Comparison of ENCODE assay signal across 1 cellular context in genomic region chr21:36479415-36480402, GRCh38.
TF ChIP-seq lines count a peak whose summit lies in the region.

TSS of gene CLDN14 (minus strand) at chr21:36480122. CDS start at chr21:36461695, 18,427 bp downstream.

TF ChIP-seq in HepG2, 621 proteins besides CTCF, POLR2A, EP300 and RAD21 (continued from another document and continues in another):
- TF ChIP-seq USF2 (IDR thresholded peaks at IDR 0.05; ENCODE audit: low read depth, low read length) = no peak
- no peak for TF ChIP-seq USF2 (CRISPR knock-in tag; IDR thresholded peaks at IDR 0.05; ENCODE audit: borderline replicate concordance)
- TF ChIP-seq RBM22 (optimal IDR thresholded peaks at IDR 0.05; ENCODE audit: low read length) = no peak
- TF ChIP-seq CREB1 (IDR thresholded peaks at IDR 0.05) = no peak
- TF ChIP-seq CREB1 (CRISPR knock-in tag; IDR thresholded peaks at IDR 0.05) = peak; percentile 74
- peak; percentile 87 for TF ChIP-seq KDM6A (CRISPR knock-in tag; IDR thresholded peaks at IDR 0.05; ENCODE audit: low read depth)
- 0 out of 2 replicates have a peak, but pooled peaks have one; percentile 81 for TF ChIP-seq ZNF296 (CRISPR knock-in tag; conservative IDR thresholded peaks at IDR 0.05)
- TF ChIP-seq PHB2 (IDR thresholded peaks at IDR 0.05; ENCODE audit: partially characterized antibody) = no peak
- no peak for TF ChIP-seq ZSCAN30 (CRISPR knock-in tag; IDR thresholded peaks at IDR 0.05)
- TF ChIP-seq ZSCAN31 (CRISPR knock-in tag; IDR thresholded peaks at IDR 0.05; ENCODE audit: low read depth) = no peak; the same call in 1 of the 2 replicates
- TF ChIP-seq PRDM4 (CRISPR knock-in tag; IDR thresholded peaks at IDR 0.05; ENCODE audit: borderline replicate concordance) = no peak
- TF ChIP-seq SMAD3 (CRISPR knock-in tag; IDR thresholded peaks at IDR 0.05) = no peak; the same call in 1 of the 2 replicates
- no peak for TF ChIP-seq PCBP2 (optimal IDR thresholded peaks at IDR 0.05; ENCODE audit: low read depth, low read length, poor library complexity, severe bottlenecking)
- no peak for TF ChIP-seq ZZZ3 (CRISPR knock-in tag; IDR thresholded peaks at IDR 0.05; ENCODE audit: borderline replicate concordance)
- no peak for TF ChIP-seq KLF11 (CRISPR knock-in tag; IDR thresholded peaks at IDR 0.05)
- TF ChIP-seq ZNF770 (CRISPR knock-in tag; IDR thresholded peaks at IDR 0.05) = 0 out of 2 replicates have a peak, but pooled peaks have one; percentile 27
- peak; percentile 42; the same call in 1 of the 2 replicates for TF ChIP-seq ZNF331 (CRISPR knock-in tag; IDR thresholded peaks at IDR 0.05)
- TF ChIP-seq EEA1 (CRISPR knock-in tag; IDR thresholded peaks at IDR 0.05; ENCODE audit: borderline replicate concordance) = 0 out of 2 replicates have a peak, but pooled peaks have one; percentile 85
- TF ChIP-seq ZNF768 (CRISPR knock-in tag; IDR thresholded peaks at IDR 0.05) = peak; percentile 31; the same call in 1 of the 2 replicates
- TF ChIP-seq ZNF616 (CRISPR knock-in tag; IDR thresholded peaks at IDR 0.05; ENCODE audit: low read depth) = no peak
- TF ChIP-seq ZNF713 (CRISPR knock-in tag; IDR thresholded peaks at IDR 0.05) = no peak
- TF ChIP-seq PREB (CRISPR knock-in tag; IDR thresholded peaks at IDR 0.05) = no peak
- TF ChIP-seq MZF1 (CRISPR knock-in tag; IDR thresholded peaks at IDR 0.05; ENCODE audit: borderline replicate concordance) = no peak
- TF ChIP-seq KLF16 (CRISPR knock-in tag; IDR thresholded peaks at IDR 0.05) = 0 out of 4 replicates have a peak, but pooled peaks of 1 of the 2 experiments have one; percentile 36
- TF ChIP-seq ARID5B (CRISPR knock-in tag; IDR thresholded peaks at IDR 0.05) = peak; percentile 90
- TF ChIP-seq ZNF546 (CRISPR knock-in tag; conservative IDR thresholded peaks at IDR 0.05) = no peak; the same call in 1 of the 2 replicates
- TF ChIP-seq ZNF670 (CRISPR knock-in tag; IDR thresholded peaks at IDR 0.05; ENCODE audit: borderline replicate concordance) = peak; percentile 98; the same call in 1 of the 2 replicates
- TF ChIP-seq ZNF547 (CRISPR knock-in tag; IDR thresholded peaks at IDR 0.05) = peak; percentile 74; the same call in 1 of the 2 replicates
- 0 out of 2 replicates have a peak, but pooled peaks have one; percentile 20 for TF ChIP-seq SALL2 (CRISPR knock-in tag; IDR thresholded peaks at IDR 0.05)
- TF ChIP-seq STAG1 (CRISPR knock-in tag; IDR thresholded peaks at IDR 0.05) = peak; percentile 33
- 0 out of 2 replicates have a peak, but pooled peaks have one; percentile 67 for TF ChIP-seq KDM1A (CRISPR knock-in tag; IDR thresholded peaks at IDR 0.05)
- TF ChIP-seq HINFP (CRISPR knock-in tag; IDR thresholded peaks at IDR 0.05; ENCODE audit: low read depth) = peak; percentile 73; the same call in 1 of the 2 replicates
- peak; percentile 72 for TF ChIP-seq THAP11 (CRISPR knock-in tag; IDR thresholded peaks at IDR 0.05)
- TF ChIP-seq ZBTB39 (CRISPR knock-in tag; IDR thresholded peaks at IDR 0.05) = 0 out of 2 replicates have a peak, but pooled peaks have one; percentile 60
- TF ChIP-seq ZFY (CRISPR knock-in tag; IDR thresholded peaks at IDR 0.05) = no peak; the same call in none of the 2 replicates
- TF ChIP-seq SETDB1 (CRISPR knock-in tag; IDR thresholded peaks at IDR 0.05; ENCODE audit: borderline replicate concordance) = no peak
- TF ChIP-seq ZNF276 (CRISPR knock-in tag; IDR thresholded peaks at IDR 0.05; ENCODE audit: low read depth) = peak; percentile 49; the same call in 1 of the 2 replicates
- no peak for TF ChIP-seq ZNF83 (CRISPR knock-in tag; IDR thresholded peaks at IDR 0.05; ENCODE audit: borderline replicate concordance)
- peak; percentile 93; the same call in 1 of the 2 replicates for TF ChIP-seq NCOR1 (IDR thresholded peaks at IDR 0.05; ENCODE audit: borderline replicate concordance, low read length)
- peak; percentile 75 for TF ChIP-seq BORCS8-MEF2B (CRISPR knock-in tag; IDR thresholded peaks at IDR 0.05)
- no peak for TF ChIP-seq SRF (IDR thresholded peaks at IDR 0.05; ENCODE audit: low read depth, low read length)
- TF ChIP-seq NFE2L1 (CRISPR knock-in tag; IDR thresholded peaks at IDR 0.05; ENCODE audit: borderline replicate concordance) = no peak
- peak; percentile 93 for TF ChIP-seq ZNF761 (CRISPR knock-in tag; conservative IDR thresholded peaks at IDR 0.05)
- TF ChIP-seq ZNF543 (CRISPR knock-in tag; IDR thresholded peaks at IDR 0.05) = peak; percentile 69; the same call in 1 of the 2 replicates
- no peak for TF ChIP-seq ZNF841 (CRISPR knock-in tag; IDR thresholded peaks at IDR 0.05; ENCODE audit: borderline replicate concordance)
- TF ChIP-seq RFXANK (CRISPR knock-in tag; IDR thresholded peaks at IDR 0.05) = no peak
- 0 out of 2 replicates have a peak, but pooled peaks have one; percentile 46 for TF ChIP-seq ZNF121 (CRISPR knock-in tag; IDR thresholded peaks at IDR 0.05)
- no peak for TF ChIP-seq CHD2 (IDR thresholded peaks at IDR 0.05; ENCODE audit: low read depth, low read length)
- peak; percentile 95 for TF ChIP-seq HDAC2 (CRISPR knock-in tag; IDR thresholded peaks at IDR 0.05)
- no peak for TF ChIP-seq FOXA1 (IDR thresholded peaks at IDR 0.05)
- TF ChIP-seq FOXA1 (CRISPR knock-in tag; IDR thresholded peaks at IDR 0.05) = peak; percentile 39; the same call in 1 of the 2 replicates
- TF ChIP-seq CENPT (CRISPR knock-in tag; IDR thresholded peaks at IDR 0.05; ENCODE audit: low read depth) = no peak
